Comparison of ENCODE assay signal across 1 cellular context in the genomic region with DNA sequence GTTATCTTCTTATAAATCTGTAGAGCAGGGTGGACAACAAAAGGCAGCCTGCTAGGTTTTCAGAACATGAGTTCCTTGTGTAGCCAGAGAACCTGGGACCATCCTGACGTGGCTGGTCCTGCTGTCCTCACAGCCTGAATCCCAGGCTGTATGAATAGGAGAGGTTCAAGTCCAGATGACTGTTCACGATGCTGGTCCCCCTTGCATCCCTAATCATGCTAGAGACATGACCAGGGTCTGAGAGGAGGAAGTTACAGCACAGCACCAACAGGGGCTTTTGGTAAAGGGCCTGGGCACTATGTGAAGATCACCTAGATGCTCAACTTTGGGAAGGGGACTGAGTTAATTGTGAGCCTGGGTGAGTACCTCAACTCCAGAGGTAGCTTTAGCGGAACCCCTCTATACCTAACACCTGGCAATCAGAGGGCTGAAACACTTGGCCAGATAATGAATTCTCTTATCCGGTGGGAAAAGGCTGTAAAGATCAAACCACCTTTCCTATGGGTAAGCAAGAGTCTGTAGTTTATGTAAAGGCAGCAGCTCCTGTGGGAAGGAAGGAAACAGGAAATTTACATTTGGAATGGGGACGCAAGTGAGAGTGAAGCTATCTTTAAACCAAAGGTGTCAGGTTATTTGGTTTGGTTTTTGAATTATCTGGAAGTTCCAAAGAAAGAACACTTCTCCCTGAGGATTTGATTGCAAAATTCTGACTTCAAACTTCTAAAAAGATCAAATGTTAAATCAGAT.
TF ChIP-seq lines count a peak whose summit lies in the region.

No MANE protein-coding gene starts in this region.

TF ChIP-seq in SK-N-SH treated with all-trans-retinoic acid at 6 μM for 48 hours, 23 proteins besides CTCF, POLR2A, EP300 and RAD21 (continued from another document):
- TF ChIP-seq, protein P1, sequence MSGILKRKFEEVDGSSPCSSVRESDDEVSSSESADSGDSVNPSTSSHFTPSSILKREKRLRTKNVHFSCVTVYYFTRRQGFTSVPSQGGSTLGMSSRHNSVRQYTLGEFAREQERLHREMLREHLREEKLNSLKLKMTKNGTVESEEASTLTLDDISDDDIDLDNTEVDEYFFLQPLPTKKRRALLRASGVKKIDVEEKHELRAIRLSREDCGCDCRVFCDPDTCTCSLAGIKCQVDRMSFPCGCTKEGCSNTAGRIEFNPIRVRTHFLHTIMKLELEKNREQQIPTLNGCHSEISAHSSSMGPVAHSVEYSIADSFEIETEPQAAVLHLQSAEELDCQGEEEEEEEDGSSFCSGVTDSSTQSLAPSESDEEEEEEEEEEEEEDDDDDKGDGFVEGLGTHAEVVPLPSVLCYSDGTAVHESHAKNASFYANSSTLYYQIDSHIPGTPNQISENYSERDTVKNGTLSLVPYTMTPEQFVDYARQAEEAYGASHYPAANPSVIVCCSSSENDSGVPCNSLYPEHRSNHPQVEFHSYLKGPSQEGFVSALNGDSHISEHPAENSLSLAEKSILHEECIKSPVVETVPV (CRISPR knock-in tag; IDR thresholded peaks at IDR 0.05), result no peak
- TF ChIP-seq TCF4 (CRISPR knock-in tag; IDR thresholded peaks at IDR 0.05; ENCODE audit: borderline replicate concordance), result no peak
- TF ChIP-seq, protein P2, sequence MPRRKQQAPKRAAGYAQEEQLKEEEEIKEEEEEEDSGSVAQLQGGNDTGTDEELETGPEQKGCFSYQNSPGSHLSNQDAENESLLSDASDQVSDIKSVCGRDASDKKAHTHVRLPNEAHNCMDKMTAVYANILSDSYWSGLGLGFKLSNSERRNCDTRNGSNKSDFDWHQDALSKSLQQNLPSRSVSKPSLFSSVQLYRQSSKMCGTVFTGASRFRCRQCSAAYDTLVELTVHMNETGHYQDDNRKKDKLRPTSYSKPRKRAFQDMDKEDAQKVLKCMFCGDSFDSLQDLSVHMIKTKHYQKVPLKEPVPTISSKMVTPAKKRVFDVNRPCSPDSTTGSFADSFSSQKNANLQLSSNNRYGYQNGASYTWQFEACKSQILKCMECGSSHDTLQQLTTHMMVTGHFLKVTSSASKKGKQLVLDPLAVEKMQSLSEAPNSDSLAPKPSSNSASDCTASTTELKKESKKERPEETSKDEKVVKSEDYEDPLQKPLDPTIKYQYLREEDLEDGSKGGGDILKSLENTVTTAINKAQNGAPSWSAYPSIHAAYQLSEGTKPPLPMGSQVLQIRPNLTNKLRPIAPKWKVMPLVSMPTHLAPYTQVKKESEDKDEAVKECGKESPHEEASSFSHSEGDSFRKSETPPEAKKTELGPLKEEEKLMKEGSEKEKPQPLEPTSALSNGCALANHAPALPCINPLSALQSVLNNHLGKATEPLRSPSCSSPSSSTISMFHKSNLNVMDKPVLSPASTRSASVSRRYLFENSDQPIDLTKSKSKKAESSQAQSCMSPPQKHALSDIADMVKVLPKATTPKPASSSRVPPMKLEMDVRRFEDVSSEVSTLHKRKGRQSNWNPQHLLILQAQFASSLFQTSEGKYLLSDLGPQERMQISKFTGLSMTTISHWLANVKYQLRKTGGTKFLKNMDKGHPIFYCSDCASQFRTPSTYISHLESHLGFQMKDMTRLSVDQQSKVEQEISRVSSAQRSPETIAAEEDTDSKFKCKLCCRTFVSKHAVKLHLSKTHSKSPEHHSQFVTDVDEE (CRISPR knock-in tag; IDR thresholded peaks at IDR 0.05), result no peak
- no peak for TF ChIP-seq ESRRG (CRISPR knock-in tag; IDR thresholded peaks at IDR 0.05)
- TF ChIP-seq ISL1 (CRISPR knock-in tag; IDR thresholded peaks at IDR 0.05), result no peak
- no peak for TF ChIP-seq GLIS3 (CRISPR knock-in tag; IDR thresholded peaks at IDR 0.05)
